8 cellular contexts compared by ENCODE assay signal in the genomic region with DNA sequence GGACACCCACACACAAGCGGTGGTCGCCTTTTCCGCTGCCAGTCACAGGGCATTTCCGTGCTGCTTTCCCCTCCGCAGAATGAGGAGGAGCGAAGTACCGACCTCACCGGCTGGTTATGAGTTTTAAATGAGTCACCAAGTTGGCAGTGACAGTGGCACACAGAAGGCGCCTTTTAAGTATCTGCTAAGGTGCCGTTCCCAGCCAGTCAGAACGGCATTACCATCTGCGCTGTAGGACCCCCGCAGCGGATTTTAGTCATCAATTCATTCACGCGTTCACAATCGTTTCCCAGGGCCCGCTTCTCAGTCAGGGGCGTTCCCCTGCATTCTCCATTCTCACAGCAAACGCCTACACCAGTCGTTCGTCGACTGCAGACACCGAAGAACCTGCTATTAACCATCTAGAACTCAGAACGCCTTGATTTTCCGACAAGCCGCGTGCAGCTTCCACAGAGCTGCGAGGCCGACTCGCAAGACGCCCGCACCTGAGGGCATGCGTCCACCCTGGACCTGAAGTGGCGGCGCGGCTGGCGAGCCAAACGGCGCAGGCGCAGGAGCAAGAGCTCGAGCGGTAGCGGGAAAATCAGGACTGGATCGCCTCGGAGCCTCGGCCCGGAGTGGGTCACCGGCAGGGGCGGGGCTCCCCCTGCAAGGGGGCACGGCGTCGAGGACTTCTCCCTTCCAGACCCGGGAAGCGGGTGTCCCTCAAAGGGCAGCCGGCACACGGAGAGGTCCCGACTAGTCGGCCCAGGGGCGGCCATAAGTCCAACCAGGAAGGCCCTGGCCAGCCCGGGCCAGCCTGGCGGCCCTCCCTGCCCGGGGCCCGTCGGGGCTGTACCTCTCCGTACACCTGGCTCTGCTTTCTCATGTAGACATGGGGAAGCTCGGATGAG.
A peak's percentile ranks its signal among the peaks of the same experiment; 100 is the strongest.
DNase-seq lines count a peak whose midpoint lies in the region; ATAC-seq and TF ChIP-seq lines count a peak whose summit lies in the region.

No MANE protein-coding gene starts in this region.

- peak; percentile 61 for ATAC-seq in GM19023 (IDR thresholded peaks at IDR 0.05; ENCODE audit: unreplicated experiment)
- peak; percentile 56 for ATAC-seq in HG03196 (IDR thresholded peaks at IDR 0.05; ENCODE audit: unreplicated experiment)

- DNase-seq in AG09319 (ENCODE audit: extremely low read depth, low read depth), result peak; percentile 65
- peak; percentile 95 for DNase-seq in NCI-H345 treated with DMSO at 0.1 percent for 48 hours (lab: John Stamatoyannopoulos, UW; ENCODE audit: unreplicated experiment)
- DNase-seq in activated CD4-positive, CD25-positive, alpha-beta regulatory T cell treated with anti-CD3 and anti-CD28 coated beads, Interleukin-2, amount 50 U/mL, for 72 hours, result peak; percentile 81
- DNase-seq in cerebellar cortex (ENCODE audit: low spot score), result peak; percentile 86
- DNase-seq in kidney glomerular epithelial cell (lab: John Stamatoyannopoulos, UW), result peak; percentile 94
- DNase-seq in stimulated activated CD4-positive, alpha-beta T cell treated with anti-CD3 and anti-CD28 coated beads, Interleukin-15, amount 100 ng/mL, for 24 hours, result peak; percentile 88

- TF ChIP-seq CTCF in AG09319 (IDR thresholded peaks at IDR 0.05; ENCODE audit: low read depth, low read length), result no peak

Comparison
In these comparisons a context has a peak if more than half of its experiments do, and no peak if none do; other contexts are left out.
1. Peak in every context shown above with its lines: DNase-seq and ATAC-seq.